ENCODE assay signal across 17 cellular contexts in the genomic region with DNA sequence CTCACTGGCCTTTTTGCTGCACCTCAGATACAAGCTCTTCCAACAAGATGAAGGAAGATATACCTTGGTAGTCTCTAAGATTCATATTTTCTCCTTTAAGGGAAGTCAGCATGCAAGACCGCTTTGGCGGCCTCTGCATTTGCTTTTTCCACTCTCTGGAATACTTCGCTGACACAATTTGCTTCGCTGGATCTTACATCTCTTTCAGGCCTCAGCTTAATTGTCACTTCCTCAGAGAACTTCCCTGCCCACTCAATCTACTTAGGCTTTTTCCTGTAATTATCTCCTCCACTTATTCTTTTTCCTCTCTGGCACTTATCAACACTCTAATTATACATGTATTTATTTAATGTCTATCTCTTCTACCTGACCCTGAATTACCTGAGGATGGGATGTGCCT.
DNase-seq lines count a peak whose midpoint lies in the region; ATAC-seq and TF ChIP-seq lines count a peak whose summit lies in the region.
"Had no signal": no experiment of that assay in that cellular context is flagged by ENCODE, and none has a peak within 500 bp of the region (broad histone marks: within the 10 kb centered on the region; RNA-seq: fewer than 3 reads in every experiment).

No MANE protein-coding gene starts in this region.

- H4K20me1 ChIP-seq in GM23338 (replicated peaks; ENCODE audit: insufficient read depth) (no peaks in the 10 kb centered on the region), neural cell (ENCODE audit: insufficient read depth) (no peaks in the 10 kb centered on the region)
- H4K20me1 ChIP-seq: BLaER1 treated with 17β-estradiol and CSF1 and Interleukin-3, amounts not matched to agents 10 nM and 100 nM had no signal

- no peak for TF ChIP-seq RAD21 in neural cell (conservative IDR thresholded peaks at IDR 0.05)

- H3K4me1 ChIP-seq in GM23338 (ENCODE audit: insufficient read depth), result peaks cover 10% of the 10 kb centered on the region
- no peaks in the 10 kb centered on the region for H3K4me1 ChIP-seq in naive thymus-derived CD4-positive, alpha-beta T cell (ENCODE audit: control insufficient read depth in 2 of 2, insufficient read depth in 2 of 2, low read length in 2 of 2)
- H3K4me1 ChIP-seq: BLaER1 treated with 17β-estradiol and CSF1 and Interleukin-3, amounts not matched to agents 10 nM and 100 nM; Caco-2 had no signal

- no peaks in the 10 kb centered on the region for H3K9me3 ChIP-seq in SK-N-MC (ENCODE audit: low read depth, low read length)
- H3K9me3 ChIP-seq in neural cell (ENCODE audit: low read length), result no peaks in the 10 kb centered on the region
- H3K9me3 ChIP-seq in naive thymus-derived CD4-positive, alpha-beta T cell (ENCODE audit: control insufficient read depth in 2 of 3, low read length in 3 of 3), result no peaks in the 10 kb centered on the region
- H3K9me3 ChIP-seq: Caco-2 had no signal

- POLR2A ChIA-PET in MCF 10A (lab: Yijun Ruan, JAX), result no interaction called here
- POLR2A ChIA-PET in naive thymus-derived CD4-positive, alpha-beta T cell (lab: Charles Lee), result no interaction called here

- H3K36me3 Mint-ChIP-seq in GM23338 (ENCODE audit: low read depth) (no peaks in the 10 kb centered on the region), MCF 10A (ENCODE audit: insufficient read depth, unreplicated experiment) (no peaks in the 10 kb centered on the region)
- H3K36me3 Mint-ChIP-seq in activated naive CD4-positive, alpha-beta T cell treated with anti-CD3 and anti-CD28 coated beads, Interleukin-2, amount 50 U/mL, for 72 hours, result no peaks in the 10 kb centered on the region
- H3K36me3 Mint-ChIP-seq in naive thymus-derived CD4-positive, alpha-beta T cell, result no peaks in the 10 kb centered on the region
- H3K36me3 Mint-ChIP-seq: CD8-positive, alpha-beta T cell had no signal

- H3K27ac Mint-ChIP-seq in GM23338 (no peak overlapping the region), MCF 10A (ENCODE audit: low read depth, unreplicated experiment) (no peak overlapping the region)
- no peak overlapping the region for H3K27ac Mint-ChIP-seq in activated naive CD4-positive, alpha-beta T cell treated with anti-CD3 and anti-CD28 coated beads, Interleukin-2, amount 50 U/mL, for 72 hours
- H3K27ac Mint-ChIP-seq in naive thymus-derived CD4-positive, alpha-beta T cell, result no peak overlapping the region
- H3K27ac Mint-ChIP-seq: B cell; CD4-positive, alpha-beta T cell; CD8-positive, alpha-beta T cell had no signal

- BruUV-seq in MCF 10A (replicated peaks; lab: Mats Ljungman, UMichigan), result no TSS peak

- H3K79me2 ChIP-seq in GM23338 (replicated peaks; ENCODE audit: insufficient read depth) (no peaks in the 10 kb centered on the region), neural cell (replicated peaks; ENCODE audit: insufficient read depth, low read length) (no peaks in the 10 kb centered on the region)

- no peak overlapping the region for H3K9ac ChIP-seq in SK-N-MC (ENCODE audit: insufficient read length)
- no peak overlapping the region for H3K9ac ChIP-seq in neural cell (ENCODE audit: low read length)
- H3K9ac ChIP-seq: BLaER1 treated with 17β-estradiol and CSF1 and Interleukin-3, amounts not matched to agents 10 nM and 100 nM had no signal

- H3K4me2 ChIP-seq in GM23338 (no peak overlapping the region), neural cell (ENCODE audit: low read length) (no peak overlapping the region)
- H3K4me2 ChIP-seq: BLaER1 treated with 17β-estradiol and CSF1 and Interleukin-3, amounts not matched to agents 10 nM and 100 nM had no signal

- H3K9me3 Mint-ChIP-seq in GM23338 (no peaks in the 10 kb centered on the region), MCF 10A (ENCODE audit: unreplicated experiment) (no peaks in the 10 kb centered on the region)
- peaks cover 0 to 16% of the 10 kb centered on the region in 2 donors for H3K9me3 Mint-ChIP-seq in activated naive CD4-positive, alpha-beta T cell treated with anti-CD3 and anti-CD28 coated beads, Interleukin-2, amount 50 U/mL, for 72 hours
- peaks cover 0 to 11% (median 2%) of the 10 kb centered on the region in 11 donors for H3K9me3 Mint-ChIP-seq in naive thymus-derived CD4-positive, alpha-beta T cell

- H3K27ac ChIP-seq in GM23338 (ENCODE audit: low read depth), result no peak overlapping the region
- peak overlapping the region; percentile 66; the same call in 1 of the 2 replicates for H3K27ac ChIP-seq in SK-N-MC
- H3K27ac ChIP-seq in neural cell (ENCODE audit: low read length), result no peak overlapping the region
- H3K27ac ChIP-seq in naive thymus-derived CD4-positive, alpha-beta T cell (ENCODE audit: low read depth, low read length), result no peak overlapping the region
- H3K27ac ChIP-seq: BLaER1 treated with 17β-estradiol and CSF1 and Interleukin-3, amounts not matched to agents 10 nM and 100 nM; C4-2B had no signal

- H2AFZ ChIP-seq in GM23338, result peak overlapping the region; percentile 66
- no peak overlapping the region for H2AFZ ChIP-seq in neural cell (ENCODE audit: low read depth, low read length)

- H3K9me2 ChIP-seq in GM23338 (ENCODE audit: insufficient read depth) (no peaks in the 10 kb centered on the region), neural cell (ENCODE audit: insufficient read depth, low read length) (no peaks in the 10 kb centered on the region)

- H3K4me3 Mint-ChIP-seq in GM23338 (no peak overlapping the region), MCF 10A (ENCODE audit: unreplicated experiment) (no peak overlapping the region)
- H3K4me3 Mint-ChIP-seq in naive thymus-derived CD4-positive, alpha-beta T cell, result no peak overlapping the region
- H3K4me3 Mint-ChIP-seq: B cell; CD4-positive, alpha-beta T cell; CD8-positive, alpha-beta T cell had no signal

- H3F3A ChIP-seq in GM23338 (replicated peaks; ENCODE audit: low read depth), result no peaks in the 10 kb centered on the region
- H3F3A ChIP-seq in neural cell (ENCODE audit: insufficient read depth, low read length, poor library complexity, severe bottlenecking), result no peaks in the 10 kb centered on the region

- no peak overlapping the region for H3K4me3 ChIP-seq in GM23338
- H3K4me3 ChIP-seq in SK-N-MC, result no peak overlapping the region
- no peak overlapping the region for H3K4me3 ChIP-seq in neural cell (ENCODE audit: low read length)
- H3K4me3 ChIP-seq in naive thymus-derived CD4-positive, alpha-beta T cell (ENCODE audit: low read length), result no peak overlapping the region
- H3K4me3 ChIP-seq: BLaER1 treated with 17β-estradiol and CSF1 and Interleukin-3, amounts not matched to agents 10 nM and 100 nM had no signal

- H3K27me3 ChIP-seq in GM23338 (ENCODE audit: insufficient read depth), result no peaks in the 10 kb centered on the region
- no peaks in the 10 kb centered on the region for H3K27me3 ChIP-seq in neural cell (ENCODE audit: insufficient read depth, low read depth, low read length)
- no peaks in the 10 kb centered on the region for H3K27me3 ChIP-seq in naive thymus-derived CD4-positive, alpha-beta T cell (ENCODE audit: control insufficient read depth in 2 of 2, insufficient read depth in 2 of 2, low read length in 2 of 2)
- H3K27me3 ChIP-seq: BLaER1 treated with 17β-estradiol and CSF1 and Interleukin-3, amounts not matched to agents 10 nM and 100 nM had no signal

- H3K36me3 ChIP-seq in GM23338 (ENCODE audit: insufficient read depth), result no peaks in the 10 kb centered on the region
- H3K36me3 ChIP-seq in SK-N-MC (ENCODE audit: insufficient read depth, low read length), result no peaks in the 10 kb centered on the region
- no peaks in the 10 kb centered on the region for H3K36me3 ChIP-seq in neural cell (ENCODE audit: insufficient read depth, low read length)
- H3K36me3 ChIP-seq in naive thymus-derived CD4-positive, alpha-beta T cell (ENCODE audit: control insufficient read depth in 2 of 3, insufficient read depth in 3 of 3, low read length in 3 of 3), result no peaks in the 10 kb centered on the region
- H3K36me3 ChIP-seq: BLaER1 treated with 17β-estradiol and CSF1 and Interleukin-3, amounts not matched to agents 10 nM and 100 nM had no signal

- no peak for TF ChIP-seq CTCF in GM23338 (conservative IDR thresholded peaks at IDR 0.05; ENCODE audit: low read depth in 2 of 2)
- TF ChIP-seq CTCF in neural cell (IDR thresholded peaks at IDR 0.05; ENCODE audit: poor library complexity, severe bottlenecking), result no peak
- TF ChIP-seq CTCF in MCF 10A (IDR thresholded peaks at IDR 0.05; ENCODE audit: unreplicated experiment), result no peak

- no peak for ATAC-seq in GM23338
- ATAC-seq in activated naive CD4-positive, alpha-beta T cell treated with anti-CD3 and anti-CD28 coated beads, Interleukin-2, amount 50 U/mL, for 72 hours, result no peak
- no peak for ATAC-seq in naive thymus-derived CD4-positive, alpha-beta T cell
- ATAC-seq: CD8-positive, alpha-beta T cell had no signal

- CTCF ChIA-PET in MCF 10A (lab: Yijun Ruan, JAX), result interaction anchor here (0.6 kb wide), 1 partner anchor 698 kb away, joined by 3 read pairs; no protein-coding TSS in a partner anchor
- CTCF ChIA-PET in naive thymus-derived CD4-positive, alpha-beta T cell (lab: Charles Lee), result no interaction called here

- H3K27me3 Mint-ChIP-seq in GM23338 (ENCODE audit: insufficient read depth, low read depth, poor library complexity) (no peaks in the 10 kb centered on the region), MCF 10A (ENCODE audit: insufficient read depth, unreplicated experiment) (no peaks in the 10 kb centered on the region)
- no peaks in the 10 kb centered on the region for H3K27me3 Mint-ChIP-seq in naive thymus-derived CD4-positive, alpha-beta T cell
- H3K27me3 Mint-ChIP-seq: B cell; CD4-positive, alpha-beta T cell had no signal

- TF ChIP-seq EP300 in neural cell (conservative IDR thresholded peaks at IDR 0.05; ENCODE audit: poor library complexity, severe bottlenecking), result no peak

- DNase-seq in GM23338 (ENCODE audit: low spot score) (no peak), SK-N-MC (ENCODE audit: low read depth, low spot score) (peak; percentile 32), MCF 10A (ENCODE audit: unreplicated experiment) (no peak)
- no peak for DNase-seq in activated naive CD4-positive, alpha-beta T cell treated with anti-CD3 and anti-CD28 coated beads, Interleukin-2, amount 50 U/mL, for 72 hours (ENCODE audit: low spot score in 2 of 2)
- DNase-seq in naive thymus-derived CD4-positive, alpha-beta T cell, result no peak
- DNase-seq: 8988T; AML-193; Caco-2; Calu3; CD4-positive, alpha-beta T cell; CD8-positive, alpha-beta T cell; DMS79 treated with DMSO at 0.1 percent for 48 hours; GF-D8 had no signal

- intact Hi-C loops in MCF 10A (cut with micrococcal nuclease), result no loop called here
- intact Hi-C loops in naive thymus-derived CD4-positive, alpha-beta T cell (cut with micrococcal nuclease), result no loop called here

- H3K4me1 Mint-ChIP-seq in GM23338 (peaks cover 10% of the 10 kb centered on the region; the same call in 2 of the 3 replicates), MCF 10A (ENCODE audit: insufficient read depth, unreplicated experiment) (no peaks in the 10 kb centered on the region)
- peaks cover 0 to 3% (median 0%) of the 10 kb centered on the region in 7 donors for H3K4me1 Mint-ChIP-seq in naive thymus-derived CD4-positive, alpha-beta T cell
- H3K4me1 Mint-ChIP-seq: B cell had no signal

TF ChIP-seq in GM23338, 12 proteins besides CTCF, POLR2A, EP300 and RAD21 (continues in another document):
- TF ChIP-seq ZNF331 (CRISPR knock-in tag; IDR thresholded peaks at IDR 0.05; ENCODE audit: low read depth) (no peak), NANOG (IDR thresholded peaks at IDR 0.05; ENCODE audit: borderline replicate concordance) (no peak)

TF ChIP-seq in neural cell, 6 proteins besides CTCF, POLR2A, EP300 and RAD21 (continues in another document):
- TF ChIP-seq MXI1 (conservative IDR thresholded peaks at IDR 0.05; ENCODE audit: poor library complexity, severe bottlenecking) (no peak), SMC3 (conservative IDR thresholded peaks at IDR 0.05; ENCODE audit: poor library complexity) (no peak)
